Comparison of ENCODE assay signal across 16 cellular contexts in the genomic region with DNA sequence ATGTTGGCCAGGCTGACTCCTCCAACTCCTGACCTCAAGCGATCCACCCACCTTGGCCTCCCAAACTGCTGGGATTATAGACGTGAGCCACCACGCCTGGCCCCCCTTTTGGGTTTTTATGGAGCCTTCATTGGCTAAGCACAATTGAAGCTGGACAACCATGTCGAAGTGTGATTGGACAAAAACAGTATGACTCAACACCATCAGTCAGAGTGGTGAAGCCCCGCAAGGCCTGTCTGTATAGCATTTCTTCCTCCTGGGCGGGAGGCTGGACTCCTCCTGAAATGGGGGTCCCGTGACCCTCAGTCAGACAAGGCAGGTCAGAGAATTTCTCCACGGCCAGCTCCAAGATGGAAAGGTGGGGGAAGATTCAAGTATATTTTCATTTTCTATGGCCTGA. TPM values are rescaled to one million over a fixed set of nuclear protein-coding genes. Genes with fewer than 3 reads are reported as not detected.
DNase-seq lines count a peak whose midpoint lies in the region; ATAC-seq, FAIRE-seq and TF ChIP-seq lines count a peak whose summit lies in the region.
"Had no signal": no experiment of that assay in that cellular context is flagged by ENCODE, and none has a peak within 500 bp of the region (broad histone marks: within the 10 kb centered on the region; RNA-seq: fewer than 3 reads in every experiment).

No MANE protein-coding gene starts in this region.

- peaks cover 18% of the 10 kb centered on the region for H3K4me1 Mint-ChIP-seq in T-helper 2 cell treated with Interferon-gamma antibody and Interleukin-4, amounts not matched to agents 5 μg/mL and 100 μg/mL, for 36 hours (ENCODE audit: low read depth)

- peak; percentile 18 for FAIRE-seq in endothelial cell of umbilical vein (lab: Jason Lieb, UNC)
- FAIRE-seq: GM12892 had no signal

- no peak for DNase-seq in T-helper 2 cell treated with Interferon-gamma antibody and Interleukin-4, amounts not matched to agents 5 μg/mL and 100 μg/mL, for 36 hours (ENCODE audit: low spot score)
- no peak for DNase-seq in T-helper 2 cell
- DNase-seq in Panc1 (ENCODE audit: low read depth, low spot score), result no peak
- DNase-seq in endothelial cell of umbilical vein (ENCODE audit: low read depth, low spot score), result peak; percentile 54
- DNase-seq in KG1 (lab: John Stamatoyannopoulos, UW), result no peak
- no peak for DNase-seq in NCI-H446 (lab: John Stamatoyannopoulos, UW)
- no peak for DNase-seq in mucosa of gallbladder (ENCODE audit: low spot score)
- DNase-seq: 8988T; CD4-positive, CD25-positive, alpha-beta regulatory T cell; central memory CD4-positive, alpha-beta T cell; NCI-H1105 treated with DMSO at 0.1 percent for 48 hours; stimulated activated CD4-positive, alpha-beta T cell treated with anti-CD3 and anti-CD28 coated beads, Interleukin-12 subunit alpha, Interleukin-12 subunit beta, amount 100 ng/mL, for 4 hours had no signal

- peak overlapping the region; percentile 26 for H3K4me2 ChIP-seq in endothelial cell of umbilical vein (ENCODE audit: insufficient read depth, low read length)
- peak overlapping the region; percentile 43 for H3K4me2 ChIP-seq in skeletal muscle satellite cell (ENCODE audit: low read length)

- dilution Hi-C loops in endothelial cell of umbilical vein (cut with MboI; ENCODE audit: extremely low pct_ligation_motif_present, low sequenced_read_pairs), result no loop called here

- H3K4me3 ChIP-seq in Panc1 (ENCODE audit: low read depth in 2 of 2, low read length in 2 of 2), result no peak overlapping the region
- H3K4me3 ChIP-seq in endothelial cell of umbilical vein (replicated peaks in 1 of 3; ENCODE audit: insufficient read depth in 1 of 3, low read depth in 1 of 3, low read length in 3 of 3), result no peak overlapping the region
- H3K4me3 ChIP-seq in skeletal muscle satellite cell (ENCODE audit: low read length), result no peak overlapping the region

- H3K27ac ChIP-seq in Panc1 (ENCODE audit: low read length), result no peak overlapping the region
- peak overlapping the region; percentile 96 for H3K27ac ChIP-seq in endothelial cell of umbilical vein (ENCODE audit: insufficient read depth, low read depth, low read length)
- H3K27ac ChIP-seq: parathyroid adenoma had no signal

- no peak for ATAC-seq in Panc1
- ATAC-seq: activated naive CD4-positive, alpha-beta T cell treated with anti-CD3 and anti-CD28 coated beads, Interleukin-2, amount 50 U/mL, for 72 hours had no signal

- H3K36me3 ChIP-seq in Panc1 (ENCODE audit: control insufficient read depth, insufficient read depth, low read length) (no peaks in the 10 kb centered on the region), endothelial cell of umbilical vein (ENCODE audit: control insufficient read depth in 2 of 2, extremely low read depth in 1 of 2, insufficient read depth in 2 of 2, low read length in 2 of 2) (no peaks in the 10 kb centered on the region), skeletal muscle satellite cell (ENCODE audit: insufficient read depth, low read length) (no peaks in the 10 kb centered on the region)

- TF ChIP-seq CTCF in Panc1 (IDR thresholded peaks at IDR 0.05) (no peak), endothelial cell of umbilical vein (IDR thresholded peaks at IDR 0.05; ENCODE audit: extremely low read depth in 1 of 2, insufficient read depth in 1 of 2, low read depth in 1 of 2, low read length in 2 of 2) (no peak)

- TF ChIP-seq POLR2A in endothelial cell of umbilical vein (IDR thresholded peaks at IDR 0.05; ENCODE audit: low read depth, low read length), result no peak

- H2AFZ ChIP-seq in endothelial cell of umbilical vein (ENCODE audit: low read depth, low read length), result no peak overlapping the region
- H2AFZ ChIP-seq: parathyroid adenoma had no signal

- peak overlapping the region; percentile 4 for H3K4me3 Mint-ChIP-seq in T-helper 2 cell treated with Interferon-gamma antibody and Interleukin-4, amounts not matched to agents 5 μg/mL and 100 μg/mL, for 36 hours

- BruUV-seq in Panc1 (replicated peaks; lab: Mats Ljungman, UMichigan) (TSS peak; percentile 79), endothelial cell of umbilical vein (replicated peaks; lab: Mats Ljungman, UMichigan) (TSS peak; percentile 25)

- peaks cover 2% of the 10 kb centered on the region for H3K36me3 Mint-ChIP-seq in T-helper 2 cell treated with Interferon-gamma antibody and Interleukin-4, amounts not matched to agents 5 μg/mL and 100 μg/mL, for 36 hours (ENCODE audit: low read depth)
- H3K36me3 Mint-ChIP-seq: activated naive CD4-positive, alpha-beta T cell treated with anti-CD3 and anti-CD28 coated beads, Interleukin-2, amount 50 U/mL, for 72 hours; CD4-positive, CD25-positive, alpha-beta regulatory T cell had no signal

- POLR2A ChIA-PET in Panc1 (lab: Charles Lee), result no interaction called here
- POLR2A ChIA-PET in endothelial cell of umbilical vein (lab: Charles Lee), result no interaction called here

- CTCF ChIA-PET in Panc1 (lab: Charles Lee) (no interaction called here), endothelial cell of umbilical vein (lab: Charles Lee) (interaction anchor here (0.6 to 2.6 kb wide), 5 partner anchors 18 to 75 kb away, joined by 3 to 21 read pairs (median 10); no protein-coding TSS in a partner anchor)

- H3K9me3 ChIP-seq in Panc1 (ENCODE audit: control insufficient read depth, insufficient read depth, low read depth, low read length) (no peaks in the 10 kb centered on the region), endothelial cell of umbilical vein (replicated peaks; ENCODE audit: control insufficient read depth, insufficient read depth, low read length) (no peaks in the 10 kb centered on the region), skeletal muscle satellite cell (replicated peaks; ENCODE audit: low read length) (no peaks in the 10 kb centered on the region)

- no peaks in the 10 kb centered on the region for H3K27me3 Mint-ChIP-seq in T-helper 2 cell treated with Interferon-gamma antibody and Interleukin-4, amounts not matched to agents 5 μg/mL and 100 μg/mL, for 36 hours (ENCODE audit: low read depth)
- H3K27me3 Mint-ChIP-seq: CD4-positive, CD25-positive, alpha-beta regulatory T cell had no signal

- no peaks in the 10 kb centered on the region for H3K9me1 ChIP-seq in endothelial cell of umbilical vein (replicated peaks; ENCODE audit: control insufficient read depth, extremely low read depth, insufficient read depth, low read length)

- no peaks in the 10 kb centered on the region for H3K9me3 Mint-ChIP-seq in T-helper 2 cell treated with Interferon-gamma antibody and Interleukin-4, amounts not matched to agents 5 μg/mL and 100 μg/mL, for 36 hours
- H3K9me3 Mint-ChIP-seq: activated naive CD4-positive, alpha-beta T cell treated with anti-CD3 and anti-CD28 coated beads, Interleukin-2, amount 50 U/mL, for 72 hours; CD4-positive, CD25-positive, alpha-beta regulatory T cell had no signal

- in situ Hi-C loops in Panc1 (cut with HindIII; ENCODE audit: low pct_unique_long_range_greater_than_20kb, low sequenced_read_pairs), result no loop called here

- no peaks in the 10 kb centered on the region for H4K20me1 ChIP-seq in endothelial cell of umbilical vein (replicated peaks; ENCODE audit: control insufficient read depth, extremely low read depth, insufficient read depth, low read length)

- H3K4me1 ChIP-seq in Panc1 (ENCODE audit: control insufficient read depth, insufficient read depth, low read length) (peaks cover 9% of the 10 kb centered on the region), endothelial cell of umbilical vein (ENCODE audit: control insufficient read depth, extremely low read depth, insufficient read depth, low read length) (peaks cover 42% of the 10 kb centered on the region), skeletal muscle satellite cell (ENCODE audit: control insufficient read depth, insufficient read depth, low read length) (peaks cover 34% of the 10 kb centered on the region)
- H3K4me1 ChIP-seq: parathyroid adenoma had no signal

- H3K9ac ChIP-seq in endothelial cell of umbilical vein (replicated peaks; ENCODE audit: extremely low read depth, insufficient read depth, low read length) (peak overlapping the region; percentile 79), skeletal muscle satellite cell (ENCODE audit: low read depth, low read length) (peak overlapping the region; percentile 19)
- H3K9ac ChIP-seq: parathyroid adenoma had no signal

- intact Hi-C loops in Panc1 (cut with micrococcal nuclease; ENCODE audit: unreplicated experiment), result no loop called here
- intact Hi-C loops in endothelial cell of umbilical vein (cut with micrococcal nuclease), result loop anchor here (1.0 to 10.0 kb wide), 3 partner anchors 18 to 1294 kb away; no protein-coding TSS in a partner anchor

- H3K27me3 ChIP-seq in Panc1 (ENCODE audit: control insufficient read depth, insufficient read depth, low read length) (no peaks in the 10 kb centered on the region), endothelial cell of umbilical vein (ENCODE audit: control insufficient read depth in 2 of 2, insufficient read depth in 2 of 2, low read length in 2 of 2) (no peaks in the 10 kb centered on the region), skeletal muscle satellite cell (ENCODE audit: control insufficient read depth, insufficient read depth, low read length) (no peaks in the 10 kb centered on the region)

- peaks cover 37% of the 10 kb centered on the region for H3K79me2 ChIP-seq in endothelial cell of umbilical vein (ENCODE audit: control insufficient read depth, insufficient read depth, low read length)
- H3K79me2 ChIP-seq: parathyroid adenoma had no signal

- H3K27ac Mint-ChIP-seq in T-helper 2 cell treated with Interferon-gamma antibody and Interleukin-4, amounts not matched to agents 5 μg/mL and 100 μg/mL, for 36 hours, result no peak overlapping the region

TF ChIP-seq in endothelial cell of umbilical vein, 7 proteins besides CTCF, POLR2A, EP300 and RAD21 (continues in another document):
- TF ChIP-seq MYC (IDR thresholded peaks at IDR 0.05; ENCODE audit: low read depth, low read length) (no peak), JUN (IDR thresholded peaks at IDR 0.05; ENCODE audit: borderline replicate concordance, insufficient read depth, insufficient read length, low read depth) (no peak), FOS (IDR thresholded peaks at IDR 0.05; ENCODE audit: borderline replicate concordance, insufficient read depth, low read length) (no peak), POLR2AphosphoS5 (IDR thresholded peaks at IDR 0.05; ENCODE audit: insufficient read depth, low read depth, low read length) (no peak), GATA2 (IDR thresholded peaks at IDR 0.05; ENCODE audit: insufficient read depth, insufficient read length, low read depth, low read length) (no peak)

RNA-seq across cellular contexts. Expression of gene PARVB, which starts 3.1 kb away (rescaled TPM):
- 28.1 TPM for total RNA-seq in Panc1 (2021; ENCODE audit: unreplicated experiment)
- 46.2 TPM for polyA plus RNA-seq in Panc1 (2012; ENCODE audit: insufficient read length)
- 151 and 155 TPM in 2 replicates for total RNA-seq in endothelial cell of umbilical vein
- polyA plus RNA-seq in endothelial cell of umbilical vein, result 162 and 166 TPM in 2 replicates
- 199 and 231 TPM in 2 replicates for polyA plus RNA-seq in endothelial cell of umbilical vein (2011; cell fraction: cytosol; rRNA removed)
- polyA plus RNA-seq in endothelial cell of umbilical vein (2011; cell fraction: nucleus; rRNA removed), result 96.4 and 111 TPM in 2 replicates
- polyA plus RNA-seq in endothelial cell of umbilical vein (2012), result 141 TPM in 2 replicates
- polyA minus RNA-seq in endothelial cell of umbilical vein, result 95.1 and 97.9 TPM in 2 replicates
- polyA minus RNA-seq in endothelial cell of umbilical vein (2011; cell fraction: cytosol; rRNA and poly(A)+ RNA removed), result 17.4 TPM
- polyA minus RNA-seq in endothelial cell of umbilical vein (2011; cell fraction: nucleus; rRNA and poly(A)+ RNA removed), result 22.0 and 26.0 TPM in 2 replicates
- 45.9 and 57.0 TPM in 2 replicates for total RNA-seq in skeletal muscle satellite cell (2012; rRNA removed)
- 16.5 TPM for total RNA-seq in mucosa of gallbladder
